In the genomic region with DNA sequence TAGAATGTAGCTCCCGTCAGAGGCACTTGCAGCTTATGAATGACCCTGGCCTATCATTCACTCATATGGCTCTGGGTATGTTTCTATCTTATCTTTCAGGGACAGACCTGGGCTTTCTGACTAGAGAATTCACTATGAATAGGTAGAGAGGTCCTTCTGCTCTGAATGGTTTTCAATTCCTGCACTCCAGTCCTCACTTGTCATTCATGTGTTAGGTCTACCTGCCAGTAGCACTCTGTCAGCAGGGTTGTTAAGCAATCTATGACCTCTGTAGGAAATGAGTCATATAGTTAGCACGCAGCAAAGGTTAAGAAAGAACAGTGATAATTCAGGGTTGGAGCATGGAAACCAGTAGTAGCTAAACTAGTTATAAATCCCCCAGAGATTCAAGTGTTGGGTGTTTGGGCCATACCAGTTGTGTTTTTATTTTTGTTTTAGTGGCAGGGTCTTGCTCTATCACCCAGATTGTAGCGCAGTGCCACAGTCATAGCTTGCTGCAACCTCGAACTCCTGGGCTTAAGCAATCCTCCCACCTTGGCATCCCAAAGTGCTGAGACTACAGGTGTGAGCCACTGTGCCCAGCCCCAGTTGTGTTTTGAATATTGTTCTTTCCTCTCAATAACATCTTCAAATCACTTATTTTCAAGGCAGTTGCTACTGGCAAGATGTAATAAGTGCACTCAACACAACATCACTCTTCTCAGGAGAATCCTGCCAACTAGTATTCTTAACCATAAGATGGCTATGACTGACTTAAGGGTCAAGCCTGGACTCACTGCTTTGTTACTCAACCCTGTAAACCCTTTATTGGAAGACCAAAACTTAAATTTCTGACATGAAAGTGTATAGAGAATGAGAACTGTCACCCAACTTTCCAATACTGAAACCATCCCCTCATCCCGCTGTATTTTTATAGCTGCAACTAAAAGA, we compare ENCODE assay signal across 8 cellular contexts. TPM values are rescaled to one million over a fixed set of nuclear protein-coding genes. Genes with fewer than 3 reads are reported as not detected.
DNase-seq lines count a peak whose midpoint lies in the region; ATAC-seq and TF ChIP-seq lines count a peak whose summit lies in the region.

No MANE protein-coding gene starts in this region.

- TF ChIP-seq CTCF in gastrocnemius medialis (IDR thresholded peaks at IDR 0.05 in 4 of 5, conservative IDR thresholded peaks at IDR 0.05 in 1 of 5): no peak

- peak overlapping the region; percentile 42 to 57 for H3K4me3 Mint-ChIP-seq in activated T-cell treated with anti-CD3 and anti-CD28 coated beads, Interleukin-2, amount 50 U/mL, for 72 hours

- no peak for TF ChIP-seq POLR2A in gastrocnemius medialis (IDR thresholded peaks at IDR 0.05)

- no peak overlapping the region for H3K4me3 ChIP-seq in gastrocnemius medialis

- H3K36me3 Mint-ChIP-seq in activated T-cell treated with anti-CD3 and anti-CD28 coated beads, Interleukin-2, amount 50 U/mL, for 72 hours (ENCODE audit: insufficient read depth in 2 of 2): no peaks in the 10 kb centered on the region

- no peaks in the 10 kb centered on the region for H3K9me3 ChIP-seq in gastrocnemius medialis

- no peaks in the 10 kb centered on the region for H3K9me3 Mint-ChIP-seq in activated T-cell treated with anti-CD3 and anti-CD28 coated beads, Interleukin-2, amount 50 U/mL, for 72 hours

- H3K27me3 ChIP-seq in gastrocnemius medialis: no peaks in the 10 kb centered on the region

- peak; percentile 3 for DNase-seq in stimulated activated CD4-positive, alpha-beta T cell treated with anti-CD3 and anti-CD28 coated beads, Interleukin-15, amount 100 ng/mL, for 24 hours
- no peak for DNase-seq in stimulated activated CD4-positive, alpha-beta T cell treated with anti-CD3 and anti-CD28 coated beads, Interleukin-4, amount 100 ng/mL, for 24 hours
- DNase-seq in activated T-cell treated with anti-CD3 and anti-CD28 coated beads, Interleukin-2, amount 50 U/mL, for 72 hours: peak; percentile 13 to 19
- peak in 1 of 2 donors; percentile 24 for DNase-seq in gastrocnemius medialis
- DNase-seq in OCI-M2 (lab: John Stamatoyannopoulos, UW; ENCODE audit: unreplicated experiment): no peak
- DNase-seq in midbrain (lab: John Stamatoyannopoulos, UW): no peak
- no peak for DNase-seq in NCI-H82 (lab: John Stamatoyannopoulos, UW)

- peak overlapping the region; percentile 83 for H3K27ac Mint-ChIP-seq in activated T-cell treated with anti-CD3 and anti-CD28 coated beads, Interleukin-2, amount 50 U/mL, for 72 hours

- in situ Hi-C loops in gastrocnemius medialis (cut with MboI; ENCODE audit: low sequenced_read_pairs in 4 of 4): no loop called here

- H3K4me1 Mint-ChIP-seq in activated T-cell treated with anti-CD3 and anti-CD28 coated beads, Interleukin-2, amount 50 U/mL, for 72 hours (ENCODE audit: low read depth): peaks cover 25% of the 10 kb centered on the region

- H3K36me3 ChIP-seq in gastrocnemius medialis: no peaks in the 10 kb centered on the region

- no peaks in the 10 kb centered on the region for H3K4me1 ChIP-seq in gastrocnemius medialis

- H3K27me3 Mint-ChIP-seq in activated T-cell treated with anti-CD3 and anti-CD28 coated beads, Interleukin-2, amount 50 U/mL, for 72 hours (ENCODE audit: low read depth): no peaks in the 10 kb centered on the region

- ATAC-seq in HG03175 (IDR thresholded peaks at IDR 0.05; ENCODE audit: unreplicated experiment): peak; percentile 97
- ATAC-seq in activated T-cell treated with anti-CD3 and anti-CD28 coated beads, Interleukin-2, amount 50 U/mL, for 72 hours (replicated peaks in 1 of 2): peak; percentile 92 to 94
- ATAC-seq in gastrocnemius medialis: peak; percentile 83 to 98

- intact Hi-C loops in gastrocnemius medialis (cut with DNase I; ENCODE audit: low total_unique reads): no loop called here

- peak overlapping the region in 3 of 4 donors; percentile 31 to 46 (median 39) for H3K27ac ChIP-seq in gastrocnemius medialis

RNA-seq across cellular contexts. Expression of a gene that starts 25.1 kb away (rescaled TPM):
- not detected for total RNA-seq in activated T-cell treated with anti-CD3 and anti-CD28 coated beads, Interleukin-2, amount 50 U/mL, for 72 hours
- total RNA-seq in gastrocnemius medialis: not detected

RNA-seq across cellular contexts. Expression of a gene that starts 57.3 kb away (rescaled TPM):
- 10 to 100 TPM; 24.4 to 25.9 TPM for total RNA-seq in activated T-cell treated with anti-CD3 and anti-CD28 coated beads, Interleukin-2, amount 50 U/mL, for 72 hours
- 10 to 100 TPM; 11.9 to 29.9 (median 14.1) TPM for total RNA-seq in gastrocnemius medialis

Comparison
In these comparisons a context has a peak if more than half of its experiments do, and no peak if none do; other contexts are left out.
1. DNase-seq: peak in stimulated activated CD4-positive, alpha-beta T cell treated with anti-CD3 and anti-CD28 coated beads, Interleukin-15, amount 100 ng/mL, for 24 hours (single experiment) and activated T-cell treated with anti-CD3 and anti-CD28 coated beads, Interleukin-2, amount 50 U/mL, for 72 hours (2 of 2); none in stimulated activated CD4-positive, alpha-beta T cell treated with anti-CD3 and anti-CD28 coated beads, Interleukin-4, amount 100 ng/mL, for 24 hours (single experiment), OCI-M2 (single experiment), midbrain (single experiment) and NCI-H82 (single experiment).
2. Peak in every context shown above with its lines, with median percentiles within 50 percentile points of each other: ATAC-seq.